Comparison of ENCODE assay signal across 22 cellular contexts in genomic region chr2:169493360-169493759, GRCh38. TPM values are rescaled to one million over a fixed set of nuclear protein-coding genes. Genes with fewer than 3 reads are reported as not detected.
"Had no signal": no experiment of that assay in that cellular context is flagged by ENCODE, and none has a peak within 500 bp of the region (broad histone marks: within the 10 kb centered on the region; RNA-seq: fewer than 3 reads in every experiment).

No MANE protein-coding gene starts in this region.

- ATAC-seq: K562 had no signal

- H3K9me3 ChIP-seq: SK-N-SH had no signal

- H3K27ac ChIP-seq: HL-60, KMS-11, RWPE1 had no signal

- FAIRE-seq: HTR-8/SVneo, K562 had no signal

- H3K4me3 Mint-ChIP-seq: IgD-negative memory B cell had no signal

- H3K4me1 Mint-ChIP-seq: IgD-negative memory B cell had no signal

- H3K4me3 ChIP-seq: K562 had no signal

- H3K27ac Mint-ChIP-seq: IgD-negative memory B cell had no signal

- DNase-seq: Kasumi-1, MM.1S, NCI-H1092 treated with DMSO at 0.1 percent for 48 hours, NCI-H1436, NCI-H187, NCI-H2029, NCI-H2081 treated with DMSO at 0.1 percent for 48 hours, NCI-H2171, NCI-H226, NCI-H446, NCI-H510A, NCI-H524 treated with DMSO at 0.1 percent for 48 hours, NCI-H774, SHP77, SK-N-SH had no signal

- H3K4me2 ChIP-seq: KMS-11, SK-N-SH had no signal

- H3K27me3 Mint-ChIP-seq: IgD-negative memory B cell had no signal

- H3K9ac ChIP-seq: KMS-11, SK-N-SH had no signal

RNA-seq across cellular contexts. Expression of gene KLHL41, which starts 16.1 kb away (rescaled TPM):
- total RNA-seq: M059J had no signal
- polyA plus RNA-seq: IgD-negative memory B cell had no signal
